ENCODE assay signal across 23 cellular contexts in genomic region chr10:5509236-5509635, GRCh38. TPM values are rescaled to one million over a fixed set of nuclear protein-coding genes. Genes with fewer than 3 reads are reported as not detected.
"Had no signal": no experiment of that assay in that cellular context is flagged by ENCODE, and none has a peak within 500 bp of the region (broad histone marks: within the 10 kb centered on the region; RNA-seq: fewer than 3 reads in every experiment).

No MANE protein-coding gene starts in this region.

- H3K4me1 Mint-ChIP-seq: stimulated activated naive B cell treated with anti-CD40 and anti-IgM and Interleukin-4, amounts not matched to agents 10 μg/mL and 1 μg/mL and 100 μg/mL, for 72 hours had no signal

- H3K4me3 Mint-ChIP-seq: activated naive CD4-positive, alpha-beta T cell treated with anti-CD3 and anti-CD28 coated beads, Interleukin-2, amount 10 ng/mL, durations not matched to agents 7 days and 5 days; activated naive CD8-positive, alpha-beta T cell treated with anti-CD3 and anti-CD28 coated beads, Interleukin-2, amount 50 U/mL, for 24 hours; brain; mesothelial cell of epicardium; nephron; stimulated activated naive B cell treated with anti-CD40 and anti-IgM and Interleukin-4, amounts not matched to agents 10 μg/mL and 1 μg/mL and 100 μg/mL, for 72 hours; T-helper 1 cell treated with Interleukin-12 subunit alpha and Interleukin-12 subunit beta and Interleukin-4 antibody, amounts not matched to agents 30 μg/mL and 1 μg/mL, for 36 hours had no signal

- ATAC-seq: activated CD4-positive, CD25-positive, alpha-beta regulatory T cell treated with anti-CD3 and anti-CD28 coated beads, Interleukin-2, amount 50 U/mL, for 24 hours; activated naive CD8-positive, alpha-beta T cell treated with anti-CD3 and anti-CD28 coated beads, Interleukin-2, amount 50 U/mL, for 24 hours; left cardiac atrium; stimulated activated naive B cell treated with anti-CD40 and anti-IgM and Interleukin-4, amounts not matched to agents 10 μg/mL and 1 μg/mL and 100 μg/mL, for 72 hours had no signal

- H3K27ac Mint-ChIP-seq: activated naive CD4-positive, alpha-beta T cell treated with anti-CD3 and anti-CD28 coated beads, Interleukin-2, amount 10 ng/mL, durations not matched to agents 7 days and 5 days; activated naive CD8-positive, alpha-beta T cell treated with anti-CD3 and anti-CD28 coated beads, Interleukin-2, amount 50 U/mL, for 24 hours; brain; mesothelial cell of epicardium; nephron; stimulated activated naive B cell treated with anti-CD40 and anti-IgM and Interleukin-4, amounts not matched to agents 10 μg/mL and 1 μg/mL and 100 μg/mL, for 72 hours; T-helper 1 cell treated with Interleukin-12 subunit alpha and Interleukin-12 subunit beta and Interleukin-4 antibody, amounts not matched to agents 30 μg/mL and 1 μg/mL, for 36 hours had no signal

- H3K9me3 ChIP-seq: colonic mucosa, esophagus muscularis mucosa, spleen, thyroid gland had no signal

- H3K4me1 ChIP-seq: colonic mucosa, parathyroid adenoma, spleen had no signal

- H3K9me3 Mint-ChIP-seq: activated naive CD4-positive, alpha-beta T cell treated with anti-CD3 and anti-CD28 coated beads, Interleukin-2, amount 10 ng/mL, durations not matched to agents 7 days and 5 days; activated naive CD8-positive, alpha-beta T cell treated with anti-CD3 and anti-CD28 coated beads, Interleukin-2, amount 50 U/mL, for 24 hours; brain; mesothelial cell of epicardium; nephron; stimulated activated naive B cell treated with anti-CD40 and anti-IgM and Interleukin-4, amounts not matched to agents 10 μg/mL and 1 μg/mL and 100 μg/mL, for 72 hours; T-helper 1 cell treated with Interleukin-12 subunit alpha and Interleukin-12 subunit beta and Interleukin-4 antibody, amounts not matched to agents 30 μg/mL and 1 μg/mL, for 36 hours had no signal

- H3K4me3 ChIP-seq: colonic mucosa, esophagus muscularis mucosa, lung, spleen, thyroid gland had no signal

- H3K79me2 ChIP-seq: parathyroid adenoma had no signal

- H3K27ac ChIP-seq: colonic mucosa, parathyroid adenoma, spleen had no signal

- H3K36me3 Mint-ChIP-seq: activated naive CD4-positive, alpha-beta T cell treated with anti-CD3 and anti-CD28 coated beads, Interleukin-2, amount 10 ng/mL, durations not matched to agents 7 days and 5 days; brain; mesothelial cell of epicardium; stimulated activated naive B cell treated with anti-CD40 and anti-IgM and Interleukin-4, amounts not matched to agents 10 μg/mL and 1 μg/mL and 100 μg/mL, for 72 hours had no signal

- H3K9ac ChIP-seq: parathyroid adenoma had no signal

- H3K27me3 ChIP-seq: colonic mucosa, esophagus muscularis mucosa, thyroid gland had no signal

- H3K36me3 ChIP-seq: colonic mucosa, esophagus muscularis mucosa, spleen, thyroid gland had no signal

- H2AFZ ChIP-seq: parathyroid adenoma had no signal

- DNase-seq: activated CD4-positive, alpha-beta T cell treated with anti-CD3 and anti-CD28 coated beads, Interleukin-2, amount 50 U/mL, for 1 hour; activated CD8-positive, alpha-beta memory T cell treated with anti-CD3 and anti-CD28 coated beads, Interleukin-2, amount 50 U/mL, for 4 hours; activated effector memory CD4-positive, alpha-beta T cell treated with Interleukin-2 at 50 U/mL for 16 hours; activated naive CD4-positive, alpha-beta T cell treated with anti-CD3 and anti-CD28 coated beads, Interleukin-2, amount 10 ng/mL, durations not matched to agents 7 days and 5 days; activated naive CD8-positive, alpha-beta T cell treated with anti-CD3 and anti-CD28 coated beads, Interleukin-2, amount 50 U/mL, for 24 hours; activated T-cell treated with anti-CD3 and anti-CD28 coated beads, Interleukin-2, amount 50 U/mL, for 48 hours; anterior cingulate cortex; central memory CD4-positive, alpha-beta T cell; colonic mucosa; left cardiac atrium; retina; stimulated activated CD4-positive, alpha-beta T cell treated with anti-CD3 and anti-CD28 coated beads, Interleukin-4, amount 100 ng/mL, for 4 hours; stimulated activated naive B cell treated with anti-CD40 and anti-IgM and Interleukin-4, amounts not matched to agents 10 μg/mL and 1 μg/mL and 100 μg/mL, for 72 hours had no signal

RNA-seq across cellular contexts. Expression of gene CALML5, which starts 9.9 kb away (rescaled TPM):
- total RNA-seq: colonic mucosa, esophagus muscularis mucosa, left cardiac atrium, lung, mesothelial cell of epicardium, spleen, thyroid gland had no signal
- polyA plus RNA-seq: lung had no signal

RNA-seq across cellular contexts. Expression of gene CALML3, which starts 15.5 kb away (rescaled TPM):
- total RNA-seq: esophagus muscularis mucosa, left cardiac atrium, spleen had no signal
